In the genomic region with DNA sequence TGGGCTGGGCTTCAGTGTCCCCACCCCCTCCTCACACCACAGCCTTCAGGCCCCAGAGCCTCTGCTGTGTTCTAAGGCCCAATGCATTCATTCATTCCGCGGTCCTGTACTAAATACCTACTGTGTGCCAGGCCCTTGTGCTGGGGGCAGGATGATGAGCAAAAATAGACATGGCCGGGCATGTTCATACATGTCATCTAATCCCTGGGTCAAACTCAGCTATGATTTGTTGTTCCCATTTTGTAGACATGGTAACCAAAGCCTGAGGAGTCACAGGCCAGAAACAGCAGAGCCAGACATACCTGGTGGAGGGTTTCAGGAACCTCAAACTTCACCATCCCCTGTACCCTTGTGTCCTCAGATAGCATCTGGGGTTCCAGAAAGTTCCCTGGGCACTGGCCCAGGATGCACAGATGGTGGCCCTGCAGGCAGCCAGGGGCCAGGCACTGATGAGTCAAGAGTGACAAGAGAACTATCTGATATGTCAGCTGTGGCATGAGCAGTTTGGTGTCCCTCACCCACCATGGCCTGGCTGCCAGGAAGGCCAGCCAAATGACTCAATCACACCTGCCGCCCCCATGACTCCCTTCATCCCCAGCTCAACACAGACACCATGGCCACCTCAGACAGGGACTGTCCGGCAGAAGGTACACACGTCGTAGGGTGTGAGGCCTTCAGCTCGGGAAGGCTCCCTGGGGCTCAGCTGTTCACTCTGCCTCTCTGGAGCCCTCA, we compare ENCODE assay signal across 11 cellular contexts. TPM values are rescaled to one million over a fixed set of nuclear protein-coding genes. Genes with fewer than 3 reads are reported as not detected.
A peak's percentile ranks its signal among the peaks of the same experiment; 100 is the strongest.
DNase-seq lines count a peak whose midpoint lies in the region; ATAC-seq, FAIRE-seq and TF ChIP-seq lines count a peak whose summit lies in the region.
"Had no signal": no experiment of that assay in that cellular context is flagged by ENCODE, and none has a peak within 500 bp of the region (broad histone marks: within the 10 kb centered on the region; RNA-seq: fewer than 3 reads in every experiment).

No MANE protein-coding gene starts in this region.

- H3K4me3 ChIP-seq in HEK293 (ENCODE audit: low read depth, low read length) (no peak overlapping the region), adrenal gland (no peak overlapping the region), HepG2 (replicated peaks in 1 of 3; ENCODE audit: insufficient read depth in 1 of 3, low read depth in 2 of 3, low read length in 3 of 3) (no peak overlapping the region), hepatocyte (no peak overlapping the region)

- H3K4me2 ChIP-seq in HepG2 (ENCODE audit: low read depth, low read length) (no peak overlapping the region), hepatocyte (no peak overlapping the region)

- H3K36me3 ChIP-seq in HEK293 (ENCODE audit: control insufficient read depth in 2 of 2, insufficient read depth in 1 of 2, low read length in 2 of 2): peaks cover 4 to 16% of the 10 kb centered on the region in 2 experiments; a peak in 2 of 3 replicates
- no peaks in the 10 kb centered on the region for H3K36me3 ChIP-seq in adrenal gland (replicated peaks in 1 of 2)
- H3K36me3 ChIP-seq in HepG2 (replicated peaks in 1 of 2; ENCODE audit: control insufficient read depth in 1 of 2, insufficient read depth in 2 of 2, low read length in 2 of 2): peaks cover 0 to 5% of the 10 kb centered on the region in 2 experiments; a peak in 2 of 5 replicates
- H3K36me3 ChIP-seq in hepatocyte (replicated peaks; ENCODE audit: insufficient read depth, low read depth): no peaks in the 10 kb centered on the region

- TF ChIP-seq RAD21 in HepG2 (CRISPR knock-in tag; IDR thresholded peaks at IDR 0.05): no peak

- POLR2A ChIA-PET in HEK293 (lab: Yijun Ruan, JAX): interaction anchor here (0.9 to 1.4 kb wide), 8 partner anchors 8 to 36 kb away, joined by 3 to 11 read pairs (median 5); no protein-coding TSS in a partner anchor
- POLR2A ChIA-PET in HepG2 (lab: Yijun Ruan, JAX): interaction anchor here (0.8 to 3.8 kb wide), 5 partner anchors 10 to 33 kb away, joined by 3 to 23 read pairs (median 10); a partner anchor contains a TSS

- no peaks in the 10 kb centered on the region for H3K9me2 ChIP-seq in hepatocyte (replicated peaks; ENCODE audit: insufficient read depth)

- no peak for TF ChIP-seq EP300 in HepG2 (IDR thresholded peaks at IDR 0.05; ENCODE audit: low read depth in 2 of 2, low read length in 2 of 2)
- no peak for TF ChIP-seq EP300 in HepG2 (CRISPR knock-in tag; IDR thresholded peaks at IDR 0.05; ENCODE audit: borderline replicate concordance)

- H3K4me1 ChIP-seq in HEK293 (ENCODE audit: control insufficient read depth, insufficient read depth, low read length): no peaks in the 10 kb centered on the region; the same call in 1 of the 2 replicates
- peaks cover 24 to 38% of the 10 kb centered on the region in 2 donors for H3K4me1 ChIP-seq in adrenal gland (replicated peaks in 1 of 2)
- peaks cover 65% of the 10 kb centered on the region for H3K4me1 ChIP-seq in HepG2 (ENCODE audit: insufficient read depth, low read length)
- peaks cover 6% of the 10 kb centered on the region for H3K4me1 ChIP-seq in hepatocyte (ENCODE audit: insufficient read depth)

- CTCF ChIA-PET in HEK293 (lab: Yijun Ruan, JAX): interaction anchor here (0.6 to 15.1 kb wide), 17 partner anchors 8 to 619 kb away, joined by 3 to 268 read pairs (median 3); a partner anchor contains a TSS
- CTCF ChIA-PET in HepG2 (lab: Yijun Ruan, JAX; ENCODE audit: low intra/inter-chr PET ratio, low total read pairs): interaction anchor here (2.9 kb wide), 1 partner anchor 33 kb away, joined by 28 read pairs; no protein-coding TSS in a partner anchor

- H3K79me2 ChIP-seq in HepG2 (ENCODE audit: insufficient read depth, low read length): no peaks in the 10 kb centered on the region
- H3K79me2 ChIP-seq in hepatocyte: peaks cover 4% of the 10 kb centered on the region

- no peak for TF ChIP-seq CTCF in HEK293 (tag by site-specific recombination; IDR thresholded peaks at IDR 0.05)
- TF ChIP-seq CTCF in adrenal gland (IDR thresholded peaks at IDR 0.05): no peak
- TF ChIP-seq CTCF in HepG2 (CRISPR knock-in tag; IDR thresholded peaks at IDR 0.05): no peak
- TF ChIP-seq CTCF in hepatocyte (IDR thresholded peaks at IDR 0.05; ENCODE audit: poor library complexity): no peak

- H2AFZ ChIP-seq in HepG2 (ENCODE audit: low read length) (no peak overlapping the region), hepatocyte (no peak overlapping the region)

- intact Hi-C loops in adrenal gland (cut with DNase I): no loop called here
- intact Hi-C loops in HepG2 (cut with micrococcal nuclease; ENCODE audit: unreplicated experiment): no loop called here

- no peaks in the 10 kb centered on the region for H3K9me3 ChIP-seq in HEK293 (ENCODE audit: control insufficient read depth, insufficient read depth, low read depth, low read length)
- H3K9me3 ChIP-seq in adrenal gland (replicated peaks in 1 of 3): no peaks in the 10 kb centered on the region
- H3K9me3 ChIP-seq in HepG2 (ENCODE audit: low read length): no peaks in the 10 kb centered on the region
- no peaks in the 10 kb centered on the region for H3K9me3 ChIP-seq in hepatocyte (ENCODE audit: low read depth)

- H3K27me3 ChIP-seq in adrenal gland (no peaks in the 10 kb centered on the region), HepG2 (ENCODE audit: control insufficient read depth in 1 of 2, insufficient read depth in 2 of 2, low read length in 2 of 2) (peaks cover 5 to 18% of the 10 kb centered on the region in 2 experiments; a peak in 4 of 5 replicates), hepatocyte (peaks cover 24% of the 10 kb centered on the region)

- no peak for ATAC-seq in HepG2
- no peak for ATAC-seq in GM19351 (IDR thresholded peaks at IDR 0.05; ENCODE audit: unreplicated experiment)

- no peak for FAIRE-seq in HepG2 (lab: Jason Lieb, UNC)

- WGBS in adrenal gland, 4 donors: 63 to 95% (median 79%) methylated on average over 3 to 8 of the region's 8 CpGs
- WGBS in HepG2 (ENCODE audit: low lambda C conversion rate): 93% methylated on average over 7 of the region's 8 CpGs
- 92% methylated on average over 8 of the region's 8 CpGs for WGBS in hepatocyte (ENCODE audit: low lambda C conversion rate, missing lambda C conversion rate)

- in situ Hi-C loops in ACHN (cut with HindIII; ENCODE audit: low pct_ligation_motif_present, low pct_unique_long_range_greater_than_20kb, low sequenced_read_pairs) (no loop called here), HepG2 (cut with HindIII; ENCODE audit: extremely low pct_ligation_motif_present, low pct_unique_long_range_greater_than_20kb) (no loop called here)

- peak in 1 of 2 donors; percentile 45 for TF ChIP-seq POLR2A in adrenal gland (IDR thresholded peaks at IDR 0.05)
- no peak for TF ChIP-seq POLR2A in HepG2 (IDR thresholded peaks at IDR 0.05; ENCODE audit: insufficient read depth in 1 of 2, low read depth in 2 of 2, low read length in 2 of 2)

- H3K27ac ChIP-seq in HEK293 (ENCODE audit: extremely low read depth, low read depth, low read length): no peak overlapping the region
- peak overlapping the region in 4 of 5 donors; percentile 0 to 70 (median 52) for H3K27ac ChIP-seq in adrenal gland
- no peak overlapping the region for H3K27ac ChIP-seq in HepG2 (ENCODE audit: extremely low read length, insufficient read depth, low read length)
- no peak overlapping the region for H3K27ac ChIP-seq in hepatocyte

- H4K20me1 ChIP-seq in HepG2 (ENCODE audit: insufficient read depth, low read length): no peaks in the 10 kb centered on the region
- H4K20me1 ChIP-seq in hepatocyte (ENCODE audit: insufficient read depth, poor library complexity, severe bottlenecking): no peaks in the 10 kb centered on the region

- H3K9ac ChIP-seq in HepG2 (ENCODE audit: insufficient read depth, low read depth, low read length): no peak overlapping the region

- peak; percentile 50 for DNase-seq in ACHN
- DNase-seq in adrenal gland: peak; percentile 44 to 84 (median 74)
- DNase-seq in HepG2 (ENCODE audit: low spot score): no peak
- no peak for DNase-seq in NCI-H1436 (lab: John Stamatoyannopoulos, UW)
- DNase-seq in hepatocyte (ENCODE audit: low spot score): no peak
- DNase-seq in dedifferentiated amniotic fluid mesenchymal stem cell (ENCODE audit: extremely low spot score): no peak
- DNase-seq: activated CD4-positive, CD25-positive, alpha-beta regulatory T cell; aorta; hippocampal formation had no signal

- no TSS peak for BruUV-seq in HepG2 (replicated peaks; lab: Mats Ljungman, UMichigan)

RNA-seq across cellular contexts. Expression of a gene that starts 2.7 kb away (rescaled TPM):
- total RNA-seq in adrenal gland (10 to 100 TPM in 5 of 8 donors, 1 to 10 TPM in 3; 6.3 to 46.1 (median 18.0) TPM), HepG2 (2016; rRNA removed; fragmentation: Illumina TruSeq; extraction: Trizol) (0.80 and 1.0 TPM in 2 replicates), hepatocyte (8.2 and 8.8 TPM in 2 replicates)
- polyA plus RNA-seq in adrenal gland (10 to 100 TPM in 2 of 3 donors, under 1 TPM in 1; 0.66 to 52.5 (median 15.6) TPM), HepG2 (2011; rRNA removed) (1.1 TPM in 2 replicates), hepatocyte (16.3 and 27.6 TPM in 2 replicates)
- not detected in 2 replicates for total RNA-seq in HepG2 (2016; cell fraction: cytosol; rRNA removed; fragmentation: Illumina TruSeq; extraction: Trizol; ENCODE audit: low read depth)
- total RNA-seq in HepG2 (2016; cell fraction: insoluble cytoplasmic fraction; rRNA removed; fragmentation: Illumina TruSeq; extraction: Trizol): 0.49 and 1.3 TPM in 2 replicates
- 0.21 and 0.34 TPM in 2 replicates for total RNA-seq in HepG2 (2016; cell fraction: membrane; rRNA removed; fragmentation: Illumina TruSeq; extraction: Trizol)
- total RNA-seq in HepG2 (2016; cell fraction: nucleus; rRNA removed; fragmentation: Illumina TruSeq; extraction: Trizol): 0.68 and 0.75 TPM in 2 replicates
- polyA plus RNA-seq in HepG2 (2011; cell fraction: cytosol; rRNA removed): 0.95 and 1.5 TPM in 2 replicates
- 2.5 and 3.2 TPM in 2 replicates for polyA plus RNA-seq in HepG2 (2011; cell fraction: nucleus; rRNA removed)
- polyA plus RNA-seq in HepG2 (2012): 0.30 and 0.93 TPM in 2 replicates
- 0.19 and 0.25 TPM in 2 replicates for polyA plus RNA-seq in HepG2 (2016; cell fraction: cytosol; fragmentation: Illumina TruSeq; extraction: Trizol; ENCODE audit: low read depth)
- polyA plus RNA-seq in HepG2 (2016; cell fraction: insoluble cytoplasmic fraction; fragmentation: Illumina TruSeq; extraction: Trizol; ENCODE audit: low read depth): 0.72 and 1.1 TPM in 2 replicates
- 0.26 and 0.29 TPM in 2 replicates for polyA plus RNA-seq in HepG2 (2016; cell fraction: membrane; fragmentation: Illumina TruSeq; extraction: Trizol; ENCODE audit: low read depth)
- 1.2 and 1.5 TPM in 2 replicates for polyA plus RNA-seq in HepG2 (2016; cell fraction: nucleus; fragmentation: Illumina TruSeq; extraction: Trizol; ENCODE audit: insufficient read depth, low read depth)
- polyA minus RNA-seq in HepG2 (2011; rRNA and poly(A)+ RNA removed; ENCODE audit: low replicate concordance): 0.16 and 1.7 TPM in 2 replicates
- polyA minus RNA-seq in HepG2 (2011; cell fraction: cytosol; rRNA and poly(A)+ RNA removed): 1.1 TPM in 1 of 2 replicates, not detected in the other
- polyA minus RNA-seq in HepG2 (2011; cell fraction: nucleus; rRNA and poly(A)+ RNA removed): 0.37 and 0.90 TPM in 2 replicates

RNA-seq across cellular contexts. Expression of a gene that starts 6.1 kb away (rescaled TPM):
- total RNA-seq in adrenal gland (100 to 1,000 TPM in 2 of 8 donors, 10 to 100 TPM in 6; 80.7 to 177 (median 92.2) TPM), HepG2 (2016; rRNA removed; fragmentation: Illumina TruSeq; extraction: Trizol) (157 and 174 TPM in 2 replicates), hepatocyte (106 and 131 TPM in 2 replicates)
- polyA plus RNA-seq in adrenal gland (100 to 1,000 TPM; 137 to 258 (median 141) TPM), HepG2 (2011; rRNA removed) (293 and 323 TPM in 2 replicates), hepatocyte (147 and 154 TPM in 2 replicates)
- 112 and 125 TPM in 2 replicates for total RNA-seq in HepG2 (2016; cell fraction: cytosol; rRNA removed; fragmentation: Illumina TruSeq; extraction: Trizol; ENCODE audit: low read depth)
- total RNA-seq in HepG2 (2016; cell fraction: insoluble cytoplasmic fraction; rRNA removed; fragmentation: Illumina TruSeq; extraction: Trizol): 157 and 172 TPM in 2 replicates
- 121 and 136 TPM in 2 replicates for total RNA-seq in HepG2 (2016; cell fraction: membrane; rRNA removed; fragmentation: Illumina TruSeq; extraction: Trizol)
- 52.6 and 58.0 TPM in 2 replicates for total RNA-seq in HepG2 (2016; cell fraction: nucleus; rRNA removed; fragmentation: Illumina TruSeq; extraction: Trizol)
- polyA plus RNA-seq in HepG2 (2011; cell fraction: cytosol; rRNA removed): 297 and 385 TPM in 2 replicates
- polyA plus RNA-seq in HepG2 (2011; cell fraction: nucleus; rRNA removed): 155 and 174 TPM in 2 replicates
- polyA plus RNA-seq in HepG2 (2012): 123 and 148 TPM in 2 replicates
- polyA plus RNA-seq in HepG2 (2016; cell fraction: cytosol; fragmentation: Illumina TruSeq; extraction: Trizol; ENCODE audit: low read depth): 115 and 148 TPM in 2 replicates
- polyA plus RNA-seq in HepG2 (2016; cell fraction: insoluble cytoplasmic fraction; fragmentation: Illumina TruSeq; extraction: Trizol; ENCODE audit: low read depth): 172 and 184 TPM in 2 replicates
- polyA plus RNA-seq in HepG2 (2016; cell fraction: membrane; fragmentation: Illumina TruSeq; extraction: Trizol; ENCODE audit: low read depth): 126 and 141 TPM in 2 replicates
- 111 and 112 TPM in 2 replicates for polyA plus RNA-seq in HepG2 (2016; cell fraction: nucleus; fragmentation: Illumina TruSeq; extraction: Trizol; ENCODE audit: insufficient read depth, low read depth)
- 172 and 255 TPM in 2 replicates for polyA minus RNA-seq in HepG2 (2011; rRNA and poly(A)+ RNA removed; ENCODE audit: low replicate concordance)
- polyA minus RNA-seq in HepG2 (2011; cell fraction: cytosol; rRNA and poly(A)+ RNA removed): 61.5 and 83.0 TPM in 2 replicates
- polyA minus RNA-seq in HepG2 (2011; cell fraction: nucleus; rRNA and poly(A)+ RNA removed): 19.1 and 27.6 TPM in 2 replicates

RNA-seq across cellular contexts. Expression of a gene that starts 7.2 kb away (rescaled TPM):
- total RNA-seq in adrenal gland (100 to 1,000 TPM in 1 of 8 donors, 10 to 100 TPM in 7; 79.6 to 133 (median 90.5) TPM), HepG2 (2016; rRNA removed; fragmentation: Illumina TruSeq; extraction: Trizol) (35.1 and 63.8 TPM in 2 replicates), hepatocyte (52.6 and 52.8 TPM in 2 replicates)
- polyA plus RNA-seq in adrenal gland (100 to 1,000 TPM in 1 of 3 donors, 10 to 100 TPM in 2; 28.8 to 119 (median 57.8) TPM), HepG2 (2011; rRNA removed) (50.6 and 69.7 TPM in 2 replicates), hepatocyte (67.7 and 72.8 TPM in 2 replicates)
- total RNA-seq in HepG2 (2016; cell fraction: cytosol; rRNA removed; fragmentation: Illumina TruSeq; extraction: Trizol; ENCODE audit: low read depth): 12.7 and 15.0 TPM in 2 replicates
- total RNA-seq in HepG2 (2016; cell fraction: insoluble cytoplasmic fraction; rRNA removed; fragmentation: Illumina TruSeq; extraction: Trizol): 29.8 and 64.2 TPM in 2 replicates
- 28.1 and 29.2 TPM in 2 replicates for total RNA-seq in HepG2 (2016; cell fraction: membrane; rRNA removed; fragmentation: Illumina TruSeq; extraction: Trizol)
- total RNA-seq in HepG2 (2016; cell fraction: nucleus; rRNA removed; fragmentation: Illumina TruSeq; extraction: Trizol): 66.6 and 67.9 TPM in 2 replicates
- 53.6 and 111 TPM in 2 replicates for polyA plus RNA-seq in HepG2 (2011; cell fraction: cytosol; rRNA removed)
- 91.0 and 105 TPM in 2 replicates for polyA plus RNA-seq in HepG2 (2011; cell fraction: nucleus; rRNA removed)
- polyA plus RNA-seq in HepG2 (2012): 35.0 and 38.8 TPM in 2 replicates
- polyA plus RNA-seq in HepG2 (2016; cell fraction: cytosol; fragmentation: Illumina TruSeq; extraction: Trizol; ENCODE audit: low read depth): 8.2 and 8.4 TPM in 2 replicates
- polyA plus RNA-seq in HepG2 (2016; cell fraction: insoluble cytoplasmic fraction; fragmentation: Illumina TruSeq; extraction: Trizol; ENCODE audit: low read depth): 34.3 and 41.4 TPM in 2 replicates
- polyA plus RNA-seq in HepG2 (2016; cell fraction: membrane; fragmentation: Illumina TruSeq; extraction: Trizol; ENCODE audit: low read depth): 23.2 and 23.5 TPM in 2 replicates
- 90.2 and 93.4 TPM in 2 replicates for polyA plus RNA-seq in HepG2 (2016; cell fraction: nucleus; fragmentation: Illumina TruSeq; extraction: Trizol; ENCODE audit: insufficient read depth, low read depth)
- polyA minus RNA-seq in HepG2 (2011; rRNA and poly(A)+ RNA removed; ENCODE audit: low replicate concordance): 57.1 and 105 TPM in 2 replicates
- polyA minus RNA-seq in HepG2 (2011; cell fraction: cytosol; rRNA and poly(A)+ RNA removed): 38.1 and 44.7 TPM in 2 replicates
- 58.2 and 81.7 TPM in 2 replicates for polyA minus RNA-seq in HepG2 (2011; cell fraction: nucleus; rRNA and poly(A)+ RNA removed)

RNA-seq across cellular contexts. Expression of a gene that starts 9.4 kb away (rescaled TPM):
- total RNA-seq in adrenal gland (under 1 TPM in 1 of 8 donors, not detected in 7; 0.69 TPM), HepG2 (2016; rRNA removed; fragmentation: Illumina TruSeq; extraction: Trizol) (3.2 and 3.9 TPM in 2 replicates), hepatocyte (2.9 and 3.2 TPM in 2 replicates)
- polyA plus RNA-seq in adrenal gland (not detected), HepG2 (2011; rRNA removed) (2.7 and 5.3 TPM in 2 replicates), hepatocyte (2.2 and 4.4 TPM in 2 replicates)
- total RNA-seq in HepG2 (2016; cell fraction: cytosol; rRNA removed; fragmentation: Illumina TruSeq; extraction: Trizol; ENCODE audit: low read depth): 0.30 and 0.53 TPM in 2 replicates
- 1.7 and 4.2 TPM in 2 replicates for total RNA-seq in HepG2 (2016; cell fraction: insoluble cytoplasmic fraction; rRNA removed; fragmentation: Illumina TruSeq; extraction: Trizol)
- total RNA-seq in HepG2 (2016; cell fraction: membrane; rRNA removed; fragmentation: Illumina TruSeq; extraction: Trizol): 0.96 and 1.3 TPM in 2 replicates
- 3.7 and 4.8 TPM in 2 replicates for total RNA-seq in HepG2 (2016; cell fraction: nucleus; rRNA removed; fragmentation: Illumina TruSeq; extraction: Trizol)
- 2.4 and 2.7 TPM in 2 replicates for polyA plus RNA-seq in HepG2 (2011; cell fraction: cytosol; rRNA removed)
- polyA plus RNA-seq in HepG2 (2011; cell fraction: nucleus; rRNA removed): 16.0 and 18.1 TPM in 2 replicates
- polyA plus RNA-seq in HepG2 (2012): 4.3 and 7.8 TPM in 2 replicates
- 0.38 and 0.63 TPM in 2 replicates for polyA plus RNA-seq in HepG2 (2016; cell fraction: cytosol; fragmentation: Illumina TruSeq; extraction: Trizol; ENCODE audit: low read depth)
- polyA plus RNA-seq in HepG2 (2016; cell fraction: insoluble cytoplasmic fraction; fragmentation: Illumina TruSeq; extraction: Trizol; ENCODE audit: low read depth): 1.7 and 2.0 TPM in 2 replicates
- 1.2 TPM in 2 replicates for polyA plus RNA-seq in HepG2 (2016; cell fraction: membrane; fragmentation: Illumina TruSeq; extraction: Trizol; ENCODE audit: low read depth)
- 7.5 and 8.9 TPM in 2 replicates for polyA plus RNA-seq in HepG2 (2016; cell fraction: nucleus; fragmentation: Illumina TruSeq; extraction: Trizol; ENCODE audit: insufficient read depth, low read depth)
- polyA minus RNA-seq in HepG2 (2011; rRNA and poly(A)+ RNA removed; ENCODE audit: low replicate concordance): 0.23 and 7.1 TPM in 2 replicates
- polyA minus RNA-seq in HepG2 (2011; cell fraction: cytosol; rRNA and poly(A)+ RNA removed): 1.1 and 2.2 TPM in 2 replicates
- polyA minus RNA-seq in HepG2 (2011; cell fraction: nucleus; rRNA and poly(A)+ RNA removed): 2.7 and 3.3 TPM in 2 replicates
- total RNA-seq: aorta had no signal

RNA-seq across cellular contexts. Expression of a gene that starts 33.0 kb away (rescaled TPM):
- total RNA-seq in adrenal gland: 1 to 10 TPM in 4 of 8 donors, under 1 TPM in 3, not detected in 1; 0.23 to 1.7 (median 1.3) TPM
- under 1 TPM; 0.22 to 0.67 (median 0.48) TPM for polyA plus RNA-seq in adrenal gland
- total RNA-seq in HepG2 (2016; rRNA removed; fragmentation: Illumina TruSeq; extraction: Trizol): 2.3 and 6.6 TPM in 2 replicates
- 1.0 and 1.6 TPM in 2 replicates for total RNA-seq in HepG2 (2016; cell fraction: cytosol; rRNA removed; fragmentation: Illumina TruSeq; extraction: Trizol; ENCODE audit: low read depth)
- 2.2 and 6.6 TPM in 2 replicates for total RNA-seq in HepG2 (2016; cell fraction: insoluble cytoplasmic fraction; rRNA removed; fragmentation: Illumina TruSeq; extraction: Trizol)
- total RNA-seq in HepG2 (2016; cell fraction: membrane; rRNA removed; fragmentation: Illumina TruSeq; extraction: Trizol): 1.1 and 1.5 TPM in 2 replicates
- total RNA-seq in HepG2 (2016; cell fraction: nucleus; rRNA removed; fragmentation: Illumina TruSeq; extraction: Trizol): 7.5 and 8.8 TPM in 2 replicates
- 17.4 and 18.1 TPM in 2 replicates for polyA plus RNA-seq in HepG2 (2011; rRNA removed)
- polyA plus RNA-seq in HepG2 (2011; cell fraction: cytosol; rRNA removed): 6.7 and 8.6 TPM in 2 replicates
- 92.0 and 127 TPM in 2 replicates for polyA plus RNA-seq in HepG2 (2011; cell fraction: nucleus; rRNA removed)
- polyA plus RNA-seq in HepG2 (2012): 8.9 and 16.9 TPM in 2 replicates
- 0.78 and 0.88 TPM in 2 replicates for polyA plus RNA-seq in HepG2 (2016; cell fraction: cytosol; fragmentation: Illumina TruSeq; extraction: Trizol; ENCODE audit: low read depth)
- 1.7 and 1.9 TPM in 2 replicates for polyA plus RNA-seq in HepG2 (2016; cell fraction: insoluble cytoplasmic fraction; fragmentation: Illumina TruSeq; extraction: Trizol; ENCODE audit: low read depth)
- 1.1 and 1.7 TPM in 2 replicates for polyA plus RNA-seq in HepG2 (2016; cell fraction: membrane; fragmentation: Illumina TruSeq; extraction: Trizol; ENCODE audit: low read depth)
- 17.9 and 18.5 TPM in 2 replicates for polyA plus RNA-seq in HepG2 (2016; cell fraction: nucleus; fragmentation: Illumina TruSeq; extraction: Trizol; ENCODE audit: insufficient read depth, low read depth)
- polyA minus RNA-seq in HepG2 (2011; rRNA and poly(A)+ RNA removed; ENCODE audit: low replicate concordance): 11.2 and 24.1 TPM in 2 replicates
- polyA minus RNA-seq in HepG2 (2011; cell fraction: cytosol; rRNA and poly(A)+ RNA removed): 3.3 and 3.6 TPM in 2 replicates
- 30.0 and 30.8 TPM in 2 replicates for polyA minus RNA-seq in HepG2 (2011; cell fraction: nucleus; rRNA and poly(A)+ RNA removed)
- total RNA-seq in hepatocyte: 1.2 and 1.7 TPM in 2 replicates
- polyA plus RNA-seq in hepatocyte: 3.4 and 3.8 TPM in 2 replicates

Comparison
In these comparisons a context has a peak if more than half of its experiments do, and no peak if none do; other contexts are left out.
1. DNase-seq: peak in ACHN (single experiment) and adrenal gland (7 of 7); none in HepG2 (single experiment), NCI-H1436 (single experiment), hepatocyte (single experiment) and dedifferentiated amniotic fluid mesenchymal stem cell (single experiment).
2. H3K27ac ChIP-seq: peak in adrenal gland (4 of 5); none in HEK293 (single experiment), HepG2 (single experiment) and hepatocyte (single experiment).